ENCODE assay signal across 28 cellular contexts in genomic region chr3:188113761-188114160, GRCh38.
"Had no signal": no experiment of that assay in that cellular context is flagged by ENCODE, and none has a peak within 500 bp of the region (broad histone marks: within the 10 kb centered on the region; RNA-seq: fewer than 3 reads in every experiment).

No MANE protein-coding gene starts in this region.

- H3K27me3 ChIP-seq: adrenal gland had no signal

- H3K9me3 ChIP-seq: adrenal gland had no signal

- DNase-seq: activated CD4-positive, alpha-beta T cell treated with anti-CD3 and anti-CD28 coated beads for 36 hours; activated CD4-positive, alpha-beta T cell treated with anti-CD3 and anti-CD28 coated beads, Interleukin-2, amount 10 ng/mL, durations not matched to agents 7 days and 5 days; activated CD4-positive, alpha-beta T cell treated with anti-CD3 and anti-CD28 coated beads, Interleukin-2, amount 50 U/mL, for 48 hours; activated CD8-positive, alpha-beta T cell treated with anti-CD3 and anti-CD28 coated beads, Interleukin-2, amount 10 ng/mL, durations not matched to agents 7 days and 5 days; activated gamma-delta T cell; activated naive CD4-positive, alpha-beta T cell treated with Interleukin-2 at 50 U/mL for 16 hours; activated T-cell treated with anti-CD3 and anti-CD28 coated beads, Interleukin-2, amount 50 U/mL, for 24 hours; adrenal gland; cerebellar nuclear complex; NCI-H1105; NCI-H1417 treated with DMSO at 0.1 percent for 48 hours; NCI-H1694; NCI-H1930; NCI-H2081 treated with DMSO at 0.1 percent for 48 hours; NCI-H345; NCI-H524 treated with DMSO at 0.1 percent for 48 hours; PC-3; SIG-M5; SW 1271; T-helper 1 cell; T-helper 2 cell; T1000 had no signal

- ATAC-seq: activated CD4-positive, alpha-beta T cell treated with anti-CD3 and anti-CD28 coated beads for 36 hours; activated CD4-positive, CD25-positive, alpha-beta regulatory T cell treated with anti-CD3 and anti-CD28 coated beads, Interleukin-2, amount 50 U/mL, for 24 hours; activated CD8-positive, alpha-beta T cell treated with anti-CD3 and anti-CD28 coated beads, Interleukin-2, amount 10 ng/mL, durations not matched to agents 7 days and 5 days; activated naive CD4-positive, alpha-beta T cell treated with anti-CD3 and anti-CD28 coated beads, Interleukin-2, amount 50 U/mL, for 72 hours; K562; PC-3; Right ventricle myocardium inferior; SK-N-SH treated with all-trans-retinoic acid at 6 μM for 48 hours had no signal

- H3K4me1 ChIP-seq: adrenal gland had no signal

- H3K27ac ChIP-seq: adrenal gland, RWPE1 had no signal

- H3K4me3 ChIP-seq: adrenal gland, K562 had no signal

- H3K36me3 ChIP-seq: adrenal gland had no signal
